Comparison of ENCODE assay signal across 8 cellular contexts in the genomic region with DNA sequence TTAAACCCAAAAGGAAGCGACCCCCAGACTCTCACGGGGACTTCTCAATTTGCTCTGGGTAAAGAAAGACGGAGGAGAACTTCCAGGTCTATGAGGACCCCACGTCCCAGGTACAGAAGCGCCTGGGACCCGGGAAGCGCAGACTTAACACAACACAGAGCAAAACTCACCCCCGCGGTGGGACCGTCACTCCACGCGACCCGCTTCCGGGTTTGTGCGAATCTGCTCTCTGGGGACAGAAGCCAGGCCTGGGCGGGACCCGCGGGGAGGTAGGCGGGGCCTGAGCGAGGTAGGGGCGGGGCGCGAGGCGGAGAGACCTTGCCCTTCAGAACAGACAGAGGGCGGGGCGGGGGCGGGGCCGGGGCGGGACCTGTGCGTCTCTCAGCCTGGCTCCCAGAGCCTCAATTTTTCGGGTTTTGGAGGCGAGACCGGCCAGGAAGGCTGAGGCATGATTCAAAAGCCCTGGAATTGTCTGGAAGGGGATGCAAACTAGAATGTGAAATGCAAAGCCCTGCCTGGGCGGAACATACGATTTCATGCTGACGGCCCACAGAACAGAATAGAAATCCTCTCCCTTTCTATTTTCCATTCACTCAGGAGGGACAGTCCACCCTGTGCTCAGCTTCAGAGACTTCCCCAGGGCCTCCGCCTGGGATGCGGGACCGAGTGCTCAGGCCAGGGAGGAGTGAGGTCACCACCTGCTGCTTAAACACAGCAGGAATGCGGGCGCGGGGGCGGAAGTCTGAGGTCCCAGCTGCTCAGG. TPM values are rescaled to one million over a fixed set of nuclear protein-coding genes. Genes with fewer than 3 reads are reported as not detected.
DNase-seq lines count a peak whose midpoint lies in the region; ATAC-seq and TF ChIP-seq lines count a peak whose summit lies in the region.

No MANE protein-coding gene starts in this region.

- H3K27me3 ChIP-seq in breast epithelium = no peaks in the 10 kb centered on the region
- no peaks in the 10 kb centered on the region for H3K27me3 ChIP-seq in smooth muscle cell (ENCODE audit: low read depth)

- H3K79me2 ChIP-seq in smooth muscle cell (ENCODE audit: low read depth) = peaks cover 42% of the 10 kb centered on the region

- H3K36me3 ChIP-seq in breast epithelium (no peaks in the 10 kb centered on the region), smooth muscle cell (ENCODE audit: low read depth) (no peaks in the 10 kb centered on the region)

- no peaks in the 10 kb centered on the region for H3K4me1 ChIP-seq in breast epithelium
- H3K4me1 ChIP-seq in smooth muscle cell (ENCODE audit: low read depth) = peaks cover 10% of the 10 kb centered on the region

- H3K9me3 Mint-ChIP-seq in immature natural killer cell = peaks cover 8 to 26% (median 19%) of the 10 kb centered on the region in 6 donors

- intact Hi-C loops in breast epithelium (cut with DNase I; ENCODE audit: low total_unique reads) = no loop called here

- in situ Hi-C loops in GM13977 (cut with MboI; ENCODE audit: low pct_unique_long_range_greater_than_20kb, low sequenced_read_pairs, unreplicated experiment) = loop anchor here (10.0 kb wide), 1 partner anchor 88 kb away; a partner anchor contains a TSS

- H3K4me3 Mint-ChIP-seq in immature natural killer cell = peak overlapping the region; percentile 94 to 99 (median 98)

- under 1% methylated on average over 43 of the region's 43 CpGs for WGBS in smooth muscle cell (ENCODE audit: low lambda C conversion rate)

- no peak for TF ChIP-seq CTCF in GM13977 (IDR thresholded peaks at IDR 0.05; ENCODE audit: extremely low read depth, insufficient read depth, missing control alignments)
- no peak for TF ChIP-seq CTCF in VCaP (conservative IDR thresholded peaks at IDR 0.05)
- TF ChIP-seq CTCF in breast epithelium (IDR thresholded peaks at IDR 0.05) = no peak
- TF ChIP-seq CTCF in smooth muscle cell (IDR thresholded peaks at IDR 0.05; ENCODE audit: borderline replicate concordance, insufficient read depth, poor library complexity, severe bottlenecking) = no peak

- peak overlapping the region; percentile 94 for H2AFZ ChIP-seq in smooth muscle cell (ENCODE audit: low read depth)

- TF ChIP-seq POLR2A in breast epithelium (IDR thresholded peaks at IDR 0.05) = peak; percentile 84

- H3F3A ChIP-seq in smooth muscle cell (ENCODE audit: low read depth) = peaks cover 27% of the 10 kb centered on the region

- H3K4me3 ChIP-seq in breast epithelium (peak overlapping the region; percentile 69 to 82 (median 73)), smooth muscle cell (peak overlapping the region; percentile 95)

- DNase-seq in GM13977 (ENCODE audit: low spot score) (peak; percentile 94), NCI-H1417 treated with DMSO at 0.1 percent for 48 hours (lab: John Stamatoyannopoulos, UW) (peak; percentile 19), breast epithelium (ENCODE audit: low spot score in 2 of 2) (peak; percentile 96 to 97), immature natural killer cell (peak; percentile 98), smooth muscle cell (lab: John Stamatoyannopoulos, UW; ENCODE audit: unreplicated experiment) (peak; percentile 84)

- peaks cover 0 to 16% of the 10 kb centered on the region in 2 donors for H3K9me3 ChIP-seq in breast epithelium
- H3K9me3 ChIP-seq in smooth muscle cell (replicated peaks; ENCODE audit: low read depth) = no peaks in the 10 kb centered on the region

- ATAC-seq in HG02759 (IDR thresholded peaks at IDR 0.05; ENCODE audit: unreplicated experiment) (peak; percentile 96), GM18858 (IDR thresholded peaks at IDR 0.05; ENCODE audit: unreplicated experiment) (no peak)

- peaks cover 0 to 4% (median 3%) of the 10 kb centered on the region in 3 donors for H3K36me3 Mint-ChIP-seq in immature natural killer cell

- H4K20me1 ChIP-seq in smooth muscle cell (ENCODE audit: low read depth) = peaks cover 5% of the 10 kb centered on the region

- peak overlapping the region; percentile 88 to 98 (median 94) for H3K27ac Mint-ChIP-seq in immature natural killer cell

- peaks cover 0 to 8% (median 5%) of the 10 kb centered on the region in 3 donors for H3K27me3 Mint-ChIP-seq in immature natural killer cell (ENCODE audit: low read depth in 3 of 3)

- H3K27ac ChIP-seq in VCaP = peak overlapping the region; percentile 100
- H3K27ac ChIP-seq in breast epithelium = peak overlapping the region; percentile 82 to 90
- H3K27ac ChIP-seq in smooth muscle cell (ENCODE audit: low read depth) = peak overlapping the region; percentile 92

- peak overlapping the region; percentile 98 for H3K4me2 ChIP-seq in smooth muscle cell

- H3K4me1 Mint-ChIP-seq in immature natural killer cell = peaks cover 34 to 47% of the 10 kb centered on the region in 2 donors

- peak overlapping the region; percentile 88 for H3K9ac ChIP-seq in smooth muscle cell (ENCODE audit: low read depth)

RNA-seq across cellular contexts. Expression of a gene that starts 19.3 kb away (rescaled TPM):
- total RNA-seq in breast epithelium (1 to 10 TPM; 4.5 to 10.0 (median 5.2) TPM), smooth muscle cell (8.6 and 11.9 TPM in 2 replicates)
- polyA plus RNA-seq in immature natural killer cell (1 to 10 TPM; 1.9 to 3.9 (median 1.9) TPM), smooth muscle cell (1.6 and 4.2 TPM in 2 replicates)

RNA-seq across cellular contexts. Expression of a gene that starts 20.1 kb away (rescaled TPM):
- total RNA-seq in breast epithelium = 10 to 100 TPM in 2 of 3 donors, 1 to 10 TPM in 1; 7.5 to 16.5 (median 15.1) TPM
- 10 to 100 TPM in 1 of 3 donors, 1 to 10 TPM in 2; 9.8 to 21.0 (median 10.0) TPM for polyA plus RNA-seq in immature natural killer cell
- total RNA-seq in smooth muscle cell = 9.2 and 17.9 TPM in 2 replicates
- polyA plus RNA-seq in smooth muscle cell = 5.6 and 9.1 TPM in 2 replicates

RNA-seq across cellular contexts. Expression of a gene that starts 45.1 kb away (rescaled TPM):
- total RNA-seq in breast epithelium (10 to 100 TPM; 15.2 to 22.0 (median 18.4) TPM), smooth muscle cell (14.7 and 16.1 TPM in 2 replicates)
- polyA plus RNA-seq in immature natural killer cell (1 to 10 TPM in 2 of 3 donors, not detected in 1; 4.9 to 5.5 TPM), smooth muscle cell (6.2 and 8.4 TPM in 2 replicates)

Comparison
In these comparisons a context has a peak if more than half of its experiments do, and no peak if none do; other contexts are left out.
1. DNase-seq: peak in every context shown above with its lines; median percentile 98 in immature natural killer cell; 96 in breast epithelium; 94 in GM13977; 84 in smooth muscle cell; 19 in NCI-H1417 treated with DMSO at 0.1 percent for 48 hours.